Comparison of ENCODE assay signal across 11 cellular contexts in genomic region chr1:169161512-169162194, GRCh38. TPM values are rescaled to one million over a fixed set of nuclear protein-coding genes. Genes with fewer than 3 reads are reported as not detected.
DNase-seq lines count a peak whose midpoint lies in the region; ATAC-seq and TF ChIP-seq lines count a peak whose summit lies in the region.
"Had no signal": no experiment of that assay in that cellular context is flagged by ENCODE, and none has a peak within 500 bp of the region (broad histone marks: within the 10 kb centered on the region; RNA-seq: fewer than 3 reads in every experiment).

No MANE protein-coding gene starts in this region.

- no peak overlapping the region for H3K27ac ChIP-seq in foreskin keratinocyte

- H3K4me1 ChIP-seq in foreskin keratinocyte = peaks cover 17% of the 10 kb centered on the region

- peaks cover 8% of the 10 kb centered on the region for H3K36me3 Mint-ChIP-seq in activated T-cell treated with anti-CD3 and anti-CD28 coated beads, Interleukin-2, amount 50 U/mL, for 4 hours (ENCODE audit: insufficient read depth)

- H3K4me1 Mint-ChIP-seq in activated T-cell treated with anti-CD3 and anti-CD28 coated beads, Interleukin-2, amount 50 U/mL, for 4 hours (ENCODE audit: low read depth) = peaks cover 7% of the 10 kb centered on the region

- no peaks in the 10 kb centered on the region for H3K9me3 Mint-ChIP-seq in activated T-cell treated with anti-CD3 and anti-CD28 coated beads, Interleukin-2, amount 50 U/mL, for 4 hours
- H3K9me3 Mint-ChIP-seq: activated CD8-positive, alpha-beta T cell treated with anti-CD3 and anti-CD28 coated beads for 36 hours had no signal

- DNase-seq in foreskin keratinocyte (peak in 1 of 2 donors; percentile 4), kidney glomerular epithelial cell (lab: John Stamatoyannopoulos, UW) (no peak), germinal center (ENCODE audit: low spot score) (no peak), HK-2 (ENCODE audit: unreplicated experiment) (no peak)
- DNase-seq in activated T-cell treated with anti-CD3 and anti-CD28 coated beads, Interleukin-2, amount 50 U/mL, for 4 hours = no peak
- DNase-seq: activated CD8-positive, alpha-beta T cell treated with anti-CD3 and anti-CD28 coated beads for 36 hours; GDM1; NCI-H1436 had no signal

- ATAC-seq in GM18508 (IDR thresholded peaks at IDR 0.05; ENCODE audit: insufficient read depth, unreplicated experiment) = peak; percentile 62
- ATAC-seq in GM21576 (IDR thresholded peaks at IDR 0.05; ENCODE audit: unreplicated experiment) = peak; percentile 92
- ATAC-seq in HG03520 (IDR thresholded peaks at IDR 0.05; ENCODE audit: unreplicated experiment) = peak; percentile 60
- peak; percentile 48 for ATAC-seq in foreskin keratinocyte
- ATAC-seq in activated T-cell treated with anti-CD3 and anti-CD28 coated beads, Interleukin-2, amount 50 U/mL, for 4 hours = no peak
- ATAC-seq: activated CD8-positive, alpha-beta T cell treated with anti-CD3 and anti-CD28 coated beads for 36 hours had no signal

- H3K4me3 Mint-ChIP-seq in activated T-cell treated with anti-CD3 and anti-CD28 coated beads, Interleukin-2, amount 50 U/mL, for 4 hours = no peak overlapping the region
- H3K4me3 Mint-ChIP-seq: activated CD8-positive, alpha-beta T cell treated with anti-CD3 and anti-CD28 coated beads for 36 hours had no signal

- TF ChIP-seq CTCF in foreskin keratinocyte (conservative IDR thresholded peaks at IDR 0.05) = no peak

- H3K27me3 ChIP-seq in foreskin keratinocyte = no peaks in the 10 kb centered on the region

- H3K27me3 Mint-ChIP-seq in activated T-cell treated with anti-CD3 and anti-CD28 coated beads, Interleukin-2, amount 50 U/mL, for 4 hours (ENCODE audit: low read depth) = no peaks in the 10 kb centered on the region
- H3K27me3 Mint-ChIP-seq: activated CD8-positive, alpha-beta T cell treated with anti-CD3 and anti-CD28 coated beads for 36 hours had no signal

RNA-seq across cellular contexts. Expression of gene ATP1B1, which starts 55.2 kb away (rescaled TPM):
- 35.8 and 36.3 TPM in 2 replicates for total RNA-seq in foreskin keratinocyte
- 18.8 and 20.0 TPM in 2 replicates for polyA plus RNA-seq in foreskin keratinocyte
- total RNA-seq in activated T-cell treated with anti-CD3 and anti-CD28 coated beads, Interleukin-2, amount 50 U/mL, for 4 hours = 10 to 100 TPM in 1 of 3 donors, 1 to 10 TPM in 2; 5.8 to 10.8 (median 6.2) TPM

Comparison
In these comparisons a context has a peak if more than half of its experiments do, and no peak if none do; other contexts are left out.
1. ATAC-seq: peak in GM18508 (single experiment), GM21576 (single experiment), HG03520 (single experiment) and foreskin keratinocyte (single experiment); none in activated T-cell treated with anti-CD3 and anti-CD28 coated beads, Interleukin-2, amount 50 U/mL, for 4 hours (0 of 2).